In the genomic region with DNA sequence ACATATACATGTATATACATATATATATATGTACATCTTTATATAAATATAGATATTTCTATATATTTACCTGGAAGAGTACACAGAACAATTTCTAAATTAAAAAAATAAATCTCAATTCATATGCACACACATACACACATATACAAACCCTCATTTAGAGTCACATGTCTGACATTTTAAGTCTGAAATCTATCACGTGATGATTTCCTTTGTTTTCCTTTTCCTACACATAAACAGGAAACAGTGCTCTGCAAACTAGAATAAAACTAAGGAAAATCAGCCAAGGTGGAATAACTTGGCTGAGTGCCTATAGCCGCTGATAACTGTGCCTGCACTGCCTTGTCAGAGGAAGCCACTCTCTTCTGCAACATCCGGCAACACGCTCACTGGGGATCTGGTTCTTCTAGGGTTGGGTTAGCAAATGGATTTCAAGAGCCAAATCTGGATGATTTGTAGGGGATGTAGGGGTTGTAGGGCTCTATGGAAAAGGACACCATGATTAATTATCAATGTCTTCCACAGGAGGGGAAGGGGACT, we compare ENCODE assay signal across 29 cellular contexts.
"Had no signal": no experiment of that assay in that cellular context is flagged by ENCODE, and none has a peak within 500 bp of the region (broad histone marks: within the 10 kb centered on the region; RNA-seq: fewer than 3 reads in every experiment).

No MANE protein-coding gene starts in this region.

- H3K27ac ChIP-seq: ascending aorta, SK-N-MC had no signal

- H3K36me3 ChIP-seq: ascending aorta had no signal

- H3K27me3 ChIP-seq: ascending aorta had no signal

- ATAC-seq: activated CD8-positive, alpha-beta memory T cell treated with anti-CD3 and anti-CD28 coated beads, Interleukin-2, amount 10 ng/mL, durations not matched to agents 7 days and 5 days; activated naive CD4-positive, alpha-beta T cell treated with anti-CD3 and anti-CD28 coated beads, Interleukin-2, amount 50 U/mL, for 72 hours; activated naive CD8-positive, alpha-beta T cell treated with anti-CD3 and anti-CD28 coated beads, Interleukin-2, amount 50 U/mL, for 24 hours; Panc1; Right ventricle myocardium inferior; T-cell had no signal

- H3K4me1 ChIP-seq: ascending aorta had no signal

- H3K4me3 ChIP-seq: ascending aorta, SK-N-MC had no signal

- DNase-seq: activated B cell treated with CpG ODN at 0.5 μM for 24 hours; activated CD4-positive, alpha-beta T cell treated with anti-CD3 and anti-CD28 coated beads for 1 hour; activated CD4-positive, alpha-beta T cell treated with anti-CD3 and anti-CD28 coated beads, Interleukin-2, amount 10 ng/mL, durations not matched to agents 24 days and 14 days; activated CD4-positive, alpha-beta T cell treated with anti-CD3 and anti-CD28 coated beads, Interleukin-2, amount 50 U/mL, for 48 hours; activated CD8-positive, alpha-beta memory T cell treated with anti-CD3 and anti-CD28 coated beads, Interleukin-2, amount 10 ng/mL, durations not matched to agents 7 days and 5 days; activated effector memory CD4-positive, alpha-beta T cell treated with anti-CD3 and anti-CD28 coated beads, Interleukin-2, amount 50 U/mL, for 16 hours; activated naive CD4-positive, alpha-beta T cell treated with Interleukin-2 at 50 U/mL for 16 hours; activated naive CD8-positive, alpha-beta T cell treated with anti-CD3 and anti-CD28 coated beads, Interleukin-2, amount 50 U/mL, for 24 hours; activated T-cell treated with anti-CD3 and anti-CD28 coated beads, Interleukin-2, amount 50 U/mL, for 24 hours; amniotic stem cell; NCI-H1048; NCI-H1436; NCI-H1694 treated with DMSO at 0.1 percent for 48 hours; NCI-H2081 treated with DMSO at 0.1 percent for 48 hours; NCI-H2171 treated with DMSO at 0.1 percent for 48 hours; NCI-H226; NCI-H526; NCI-H774; NK-92 treated with Interleukin-12 subunit alpha and Interleukin-12 subunit beta, amount 100 ng/mL, for 24 hours; OCI-M1; RPMI8226; T-cell; T-helper 2 cell; T1000 had no signal

- H3K9me3 ChIP-seq: ascending aorta had no signal
